ENCODE assay signal across 24 cellular contexts in genomic region chr4:189087981-189088380, GRCh38.
"Had no signal": no experiment of that assay in that cellular context is flagged by ENCODE, and none has a peak within 500 bp of the region (broad histone marks: within the 10 kb centered on the region; RNA-seq: fewer than 3 reads in every experiment).

No MANE protein-coding gene starts in this region.

- DNase-seq: heart right ventricle; islet precursor cell; kidney glomerular epithelial cell; left colon; left ventricle myocardium inferior; mesendoderm; mucosa of descending colon; naive thymus-derived CD4-positive, alpha-beta T cell; ovary; retina; right cardiac atrium; stimulated activated CD4-positive, alpha-beta T cell treated with anti-CD3 and anti-CD28 coated beads, Interleukin-4, amount 100 ng/mL, for 24 hours; stimulated activated naive CD4-positive, alpha-beta T cell; tibial artery; trophoblast cell; upper lobe of right lung had no signal

- ATAC-seq: heart right ventricle; left colon; mucosa of descending colon; naive thymus-derived CD4-positive, alpha-beta T cell; natural killer cell treated with Interleukin-12 subunit alpha and Interleukin-12 subunit beta and Interleukin-15 and Interleukin-18, amount 100 ng/mL, for 72 hours; right cardiac atrium; sciatic nerve; stimulated activated effector memory CD8-positive, alpha-beta T cell treated with anti-CD3 and anti-CD28 coated beads, Interleukin-12 subunit alpha, Interleukin-12 subunit beta, amount 100 ng/mL, for 72 hours; upper lobe of right lung had no signal

- H3K4me3 ChIP-seq: heart right ventricle, hepatocyte, left ventricle myocardium inferior, lung, mucosa of descending colon, ovary, skin epidermis, suprapubic skin, thoracic aorta, tibial artery, upper lobe of right lung had no signal
